In the genomic region with DNA sequence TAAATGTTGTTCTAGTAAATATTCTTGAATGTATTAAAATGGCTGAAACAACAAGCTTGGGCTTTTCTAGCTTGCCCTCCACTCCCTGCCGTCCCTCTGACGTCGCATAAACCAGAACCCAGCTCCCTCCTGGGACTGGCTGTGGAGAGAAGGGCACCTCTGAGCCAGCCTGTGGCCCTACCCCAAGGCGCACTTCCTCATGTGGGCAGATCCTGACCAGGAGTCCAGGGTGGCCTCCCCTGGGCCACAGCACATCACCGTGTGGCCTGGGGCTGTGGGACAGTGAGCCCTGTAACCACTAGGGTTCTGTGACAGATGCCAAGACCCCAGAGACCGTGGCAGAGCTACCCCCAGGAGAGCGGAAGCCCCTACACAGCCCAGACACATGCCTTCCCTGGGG, we compare ENCODE assay signal across 23 cellular contexts.
"Had no signal": no experiment of that assay in that cellular context is flagged by ENCODE, and none has a peak within 500 bp of the region (broad histone marks: within the 10 kb centered on the region; RNA-seq: fewer than 3 reads in every experiment).

No MANE protein-coding gene starts in this region.

- H3K27me3 ChIP-seq: heart left ventricle, transverse colon had no signal

- ATAC-seq: activated CD8-positive, alpha-beta T cell treated with anti-CD3 and anti-CD28 coated beads, Interleukin-2, amount 10 ng/mL, durations not matched to agents 7 days and 5 days; gastroesophageal sphincter; heart left ventricle; left cardiac atrium; mucosa of descending colon; right cardiac atrium; stimulated activated naive CD8-positive, alpha-beta T cell treated with anti-CD3 and anti-CD28 coated beads, Interleukin-15, amount 100 ng/mL, for 72 hours had no signal

- DNase-seq: activated CD4-positive, alpha-beta T cell treated with anti-CD3 and anti-CD28 coated beads for 1 hour; activated CD4-positive, alpha-beta T cell treated with anti-CD3 and anti-CD28 coated beads, Interleukin-2, amount 50 U/mL, for 1 hour; activated CD8-positive, alpha-beta T cell treated with anti-CD3 and anti-CD28 coated beads, Interleukin-2, amount 10 ng/mL, durations not matched to agents 7 days and 5 days; amygdala; cerebellar nuclear complex; cortex of kidney; endodermal cell; left cardiac atrium; mesendoderm; stimulated activated CD4-positive, alpha-beta T cell treated with anti-CD3 and anti-CD28 coated beads, Interleukin-12 subunit alpha, Interleukin-12 subunit beta, amount 100 ng/mL, for 4 hours; stimulated activated CD4-positive, alpha-beta T cell treated with anti-CD3 and anti-CD28 coated beads, Interleukin-4, amount 100 ng/mL, for 4 hours; stimulated activated naive CD8-positive, alpha-beta T cell treated with anti-CD3 and anti-CD28 coated beads, Interleukin-15, amount 100 ng/mL, for 72 hours; transverse colon had no signal

- FAIRE-seq: bronchial epithelial cell, islet of Langerhans, urothelium cell line had no signal

- H3K4me1 ChIP-seq: transverse colon had no signal

- H3K9me3 ChIP-seq: gastroesophageal sphincter, heart left ventricle, mucosa of descending colon, suprapubic skin, transverse colon had no signal

- H3K4me3 ChIP-seq: gastroesophageal sphincter, heart left ventricle, mucosa of descending colon, suprapubic skin, transverse colon had no signal

- H3K27ac ChIP-seq: epithelial cell of prostate, gastroesophageal sphincter, heart left ventricle, suprapubic skin, transverse colon, VCaP had no signal
